ENCODE assay signal across 8 cellular contexts in genomic region chr11:14904745-14905103, GRCh38. TPM values are rescaled to one million over a fixed set of nuclear protein-coding genes. Genes with fewer than 3 reads are reported as not detected.
DNase-seq lines count a peak whose midpoint lies in the region; ATAC-seq, FAIRE-seq and TF ChIP-seq lines count a peak whose summit lies in the region.

No MANE protein-coding gene starts in this region.

- DNase-seq in CD14-positive monocyte (ENCODE audit: low spot score) (peak; percentile 73), endothelial cell of umbilical vein (ENCODE audit: low read depth, low spot score) (peak; percentile 43), mucosa of descending colon (peak; percentile 82 to 88 (median 83)), NCI-H1092 (lab: John Stamatoyannopoulos, UW) (no peak)
- peak; percentile 66 for DNase-seq in activated CD8-positive, alpha-beta memory T cell treated with anti-CD3 and anti-CD28 coated beads, Interleukin-2, amount 50 U/mL, for 1 hour (ENCODE audit: extremely low read depth)
- peak; percentile 81 to 85 for DNase-seq in stimulated activated CD8-positive, alpha-beta memory T cell treated with anti-CD3 and anti-CD28 coated beads, Interleukin-2, amount 100 ng/mL, for 48 hours (ENCODE audit: low read depth in 2 of 2)

- peaks cover 0 to 2% (median 0%) of the 10 kb centered on the region in 7 donors for H3K9me3 Mint-ChIP-seq in CD14-positive monocyte

- H3K36me3 Mint-ChIP-seq in CD14-positive monocyte: no peaks in the 10 kb centered on the region

- no peaks in the 10 kb centered on the region for H3K79me2 ChIP-seq in endothelial cell of umbilical vein (ENCODE audit: control insufficient read depth, insufficient read depth, low read length)

- H3K27ac ChIP-seq in endothelial cell of umbilical vein (ENCODE audit: insufficient read depth, low read depth, low read length): no peak overlapping the region

- H2AFZ ChIP-seq in endothelial cell of umbilical vein (ENCODE audit: low read depth, low read length): peak overlapping the region; percentile 100

- dilution Hi-C loops in endothelial cell of umbilical vein (cut with MboI; ENCODE audit: extremely low pct_ligation_motif_present, low sequenced_read_pairs): no loop called here

- H3K9me1 ChIP-seq in endothelial cell of umbilical vein (replicated peaks; ENCODE audit: control insufficient read depth, extremely low read depth, insufficient read depth, low read length): no peaks in the 10 kb centered on the region

- TF ChIP-seq POLR2A in endothelial cell of umbilical vein (IDR thresholded peaks at IDR 0.05; ENCODE audit: low read depth, low read length): no peak

- peak; percentile 98 for TF ChIP-seq CTCF in CD14-positive monocyte (IDR thresholded peaks at IDR 0.05)
- TF ChIP-seq CTCF in LNCAP (IDR thresholded peaks at IDR 0.05): peak; percentile 33
- TF ChIP-seq CTCF in endothelial cell of umbilical vein (IDR thresholded peaks at IDR 0.05; ENCODE audit: extremely low read depth in 1 of 2, insufficient read depth in 1 of 2, low read depth in 1 of 2, low read length in 2 of 2): peak; percentile 96 to 97
- peak; percentile 69 for TF ChIP-seq CTCF in mucosa of descending colon (IDR thresholded peaks at IDR 0.05)

- intact Hi-C loops in CD14-positive monocyte (cut with micrococcal nuclease): loop anchor here (5.0 to 10.0 kb wide), 3 partner anchors 112 to 367 kb away; partner anchors contain the start of gene PDE3B (in 2 of the 2)
- intact Hi-C loops in endothelial cell of umbilical vein (cut with micrococcal nuclease): loop anchor here (1.0 to 5.0 kb wide), 3 partner anchors 13 to 382 kb away; partner anchors contain the start of genes PDE3B and PSMA1
- intact Hi-C loops in mucosa of descending colon (cut with DNase I, micrococcal nuclease): loop anchor here (5.0 kb wide), 2 partner anchors 178 to 367 kb away; no protein-coding TSS in a partner anchor

- peaks cover 0 to 8% of the 10 kb centered on the region in 2 experiments for H3K27me3 ChIP-seq in endothelial cell of umbilical vein (ENCODE audit: control insufficient read depth in 2 of 2, insufficient read depth in 2 of 2, low read length in 2 of 2)

- peak overlapping the region; percentile 81 for H3K4me2 ChIP-seq in endothelial cell of umbilical vein (ENCODE audit: insufficient read depth, low read length)

- H3K27me3 Mint-ChIP-seq in CD14-positive monocyte (ENCODE audit: low read depth in 3 of 3): peaks cover 7 to 24% (median 10%) of the 10 kb centered on the region in 3 donors

- H3K27ac Mint-ChIP-seq in CD14-positive monocyte: peak overlapping the region in 3 of 7 donors; percentile 41 to 84 (median 48)

- peaks cover 32% of the 10 kb centered on the region for H3K4me1 Mint-ChIP-seq in CD14-positive monocyte

- H3K9ac ChIP-seq in endothelial cell of umbilical vein (replicated peaks; ENCODE audit: extremely low read depth, insufficient read depth, low read length): peak overlapping the region; percentile 4

- FAIRE-seq in endothelial cell of umbilical vein (lab: Jason Lieb, UNC): peak; percentile 67

- no TSS peak for BruUV-seq in endothelial cell of umbilical vein (replicated peaks; lab: Mats Ljungman, UMichigan)

- ATAC-seq in GM21515 (IDR thresholded peaks at IDR 0.05; ENCODE audit: unreplicated experiment) (peak; percentile 44), mucosa of descending colon (peak; percentile 62)

- H3K9me3 ChIP-seq in endothelial cell of umbilical vein (replicated peaks; ENCODE audit: control insufficient read depth, insufficient read depth, low read length) (no peaks in the 10 kb centered on the region), mucosa of descending colon (no peaks in the 10 kb centered on the region)

- no peaks in the 10 kb centered on the region for H3K36me3 ChIP-seq in endothelial cell of umbilical vein (ENCODE audit: control insufficient read depth in 2 of 2, extremely low read depth in 1 of 2, insufficient read depth in 2 of 2, low read length in 2 of 2)
- no peaks in the 10 kb centered on the region for H3K36me3 ChIP-seq in mucosa of descending colon (ENCODE audit: low read depth)

- peaks cover 18% of the 10 kb centered on the region for H3K4me1 ChIP-seq in endothelial cell of umbilical vein (ENCODE audit: control insufficient read depth, extremely low read depth, insufficient read depth, low read length)
- no peaks in the 10 kb centered on the region for H3K4me1 ChIP-seq in mucosa of descending colon (ENCODE audit: low read depth)

- CTCF ChIA-PET in endothelial cell of umbilical vein (lab: Charles Lee): interaction anchor here (0.6 to 9.7 kb wide), 9 partner anchors 12 to 368 kb away, joined by 3 to 833 read pairs (median 4); partner anchors contain the start of gene CYP2R1

- H3K4me3 Mint-ChIP-seq in CD14-positive monocyte: peak overlapping the region; percentile 96 to 98

- H3K4me3 ChIP-seq in endothelial cell of umbilical vein (replicated peaks in 1 of 3; ENCODE audit: insufficient read depth in 1 of 3, low read depth in 1 of 3, low read length in 3 of 3) (peak overlapping the region; percentile 33 to 69 (median 66)), mucosa of descending colon (no peak overlapping the region)

- H4K20me1 ChIP-seq in endothelial cell of umbilical vein (replicated peaks; ENCODE audit: control insufficient read depth, extremely low read depth, insufficient read depth, low read length): no peaks in the 10 kb centered on the region

- POLR2A ChIA-PET in endothelial cell of umbilical vein (lab: Charles Lee): no interaction called here

TF ChIP-seq in endothelial cell of umbilical vein, 7 proteins besides CTCF, POLR2A, EP300 and RAD21:
- TF ChIP-seq MYC (IDR thresholded peaks at IDR 0.05; ENCODE audit: low read depth, low read length) (no peak), MAX (IDR thresholded peaks at IDR 0.05; ENCODE audit: insufficient read depth, insufficient read length) (no peak), GATA2 (IDR thresholded peaks at IDR 0.05; ENCODE audit: insufficient read depth, insufficient read length, low read depth, low read length) (no peak), FOS (IDR thresholded peaks at IDR 0.05; ENCODE audit: borderline replicate concordance, insufficient read depth, low read length) (no peak), JUN (IDR thresholded peaks at IDR 0.05; ENCODE audit: borderline replicate concordance, insufficient read depth, insufficient read length, low read depth) (no peak), EZH2 (IDR thresholded peaks at IDR 0.05; ENCODE audit: borderline replicate concordance, low read depth, low read length, severe bottlenecking) (no peak), POLR2AphosphoS5 (IDR thresholded peaks at IDR 0.05; ENCODE audit: insufficient read depth, low read depth, low read length) (no peak)

RNA-seq across cellular contexts. Expression of gene CYP2R1, which starts 12.7 kb away (rescaled TPM):
- polyA plus RNA-seq in CD14-positive monocyte: 1 to 10 TPM; 5.4 to 8.3 TPM
- 8.0 and 11.6 TPM in 2 replicates for total RNA-seq in endothelial cell of umbilical vein
- 5.8 and 6.5 TPM in 2 replicates for polyA plus RNA-seq in endothelial cell of umbilical vein
- polyA plus RNA-seq in endothelial cell of umbilical vein (2011; cell fraction: cytosol; rRNA removed): 6.0 and 7.6 TPM in 2 replicates
- 31.7 and 35.8 TPM in 2 replicates for polyA plus RNA-seq in endothelial cell of umbilical vein (2011; cell fraction: nucleus; rRNA removed)
- polyA plus RNA-seq in endothelial cell of umbilical vein (2012): 15.8 and 16.3 TPM in 2 replicates
- polyA minus RNA-seq in endothelial cell of umbilical vein: 8.0 and 8.1 TPM in 2 replicates
- 1.8 TPM for polyA minus RNA-seq in endothelial cell of umbilical vein (2011; cell fraction: cytosol; rRNA and poly(A)+ RNA removed)
- polyA minus RNA-seq in endothelial cell of umbilical vein (2011; cell fraction: nucleus; rRNA and poly(A)+ RNA removed): 9.7 and 15.8 TPM in 2 replicates
- 10 to 100 TPM; 11.7 to 23.9 (median 15.5) TPM for total RNA-seq in mucosa of descending colon

Comparison
In these comparisons a context has a peak if more than half of its experiments do, and no peak if none do; other contexts are left out.
1. CTCF ChIP-seq: peak in every context shown above with its lines; median percentile 98 in CD14-positive monocyte; 96 in endothelial cell of umbilical vein; 69 in mucosa of descending colon; 33 in LNCAP.